19 cellular contexts compared by ENCODE assay signal in genomic region chr13:48843630-48844380, GRCh38.
"Had no signal": no experiment of that assay in that cellular context is flagged by ENCODE, and none has a peak within 500 bp of the region (broad histone marks: within the 10 kb centered on the region; RNA-seq: fewer than 3 reads in every experiment).

No MANE protein-coding gene starts in this region.

- H3K27ac ChIP-seq: breast epithelium, sigmoid colon, transverse colon had no signal

- ATAC-seq: activated T-cell treated with anti-CD3 and anti-CD28 coated beads, Interleukin-2, amount 50 U/mL, for 72 hours; esophagus mucosa; left colon; naive thymus-derived CD8-positive, alpha-beta T cell; stimulated activated naive B cell treated with anti-CD40 and anti-IgM and Interleukin-4, amounts not matched to agents 10 μg/mL and 1 μg/mL and 100 μg/mL, for 72 hours had no signal

- H3K4me1 ChIP-seq: breast epithelium, sigmoid colon, transverse colon had no signal

- H3K4me3 ChIP-seq: breast epithelium, lung, sigmoid colon, transverse colon had no signal

- H3K9me3 ChIP-seq: breast epithelium, sigmoid colon, transverse colon had no signal

- DNase-seq: activated CD4-positive, alpha-beta memory T cell treated with anti-CD3 and anti-CD28 coated beads, Interleukin-2, amount 10 ng/mL, durations not matched to agents 7 days and 5 days; activated CD4-positive, alpha-beta T cell treated with anti-CD3 and anti-CD28 coated beads for 4 hours; activated CD4-positive, CD25-positive, alpha-beta regulatory T cell; activated effector memory CD4-positive, alpha-beta T cell treated with Interleukin-2 at 50 U/mL for 16 hours; activated naive CD4-positive, alpha-beta T cell treated with anti-CD3 and anti-CD28 coated beads for 36 hours; activated naive CD8-positive, alpha-beta T cell treated with anti-CD3 and anti-CD28 coated beads, Interleukin-2, amount 10 ng/mL, durations not matched to agents 7 days and 5 days; activated T-cell treated with anti-CD3 and anti-CD28 coated beads, Interleukin-2, amount 50 U/mL, for 72 hours; amniotic stem cell; effector memory CD4-positive, alpha-beta T cell; left colon; naive thymus-derived CD8-positive, alpha-beta T cell; sigmoid colon; stimulated activated CD4-positive, alpha-beta T cell treated with anti-CD3 and anti-CD28 coated beads, Interleukin-2, amount 100 ng/mL, for 48 hours; stimulated activated CD8-positive, alpha-beta memory T cell treated with anti-CD3 and anti-CD28 coated beads, Interleukin-4, amount 100 ng/mL, for 48 hours; stimulated activated naive B cell treated with anti-CD40 and anti-IgM and Interleukin-4, amounts not matched to agents 10 μg/mL and 1 μg/mL and 100 μg/mL, for 72 hours; transverse colon had no signal

- H3K27me3 ChIP-seq: breast epithelium, sigmoid colon, transverse colon had no signal

- H3K36me3 ChIP-seq: breast epithelium, sigmoid colon, transverse colon had no signal
